Comparison of ENCODE assay signal across 1 cellular context in the genomic region with DNA sequence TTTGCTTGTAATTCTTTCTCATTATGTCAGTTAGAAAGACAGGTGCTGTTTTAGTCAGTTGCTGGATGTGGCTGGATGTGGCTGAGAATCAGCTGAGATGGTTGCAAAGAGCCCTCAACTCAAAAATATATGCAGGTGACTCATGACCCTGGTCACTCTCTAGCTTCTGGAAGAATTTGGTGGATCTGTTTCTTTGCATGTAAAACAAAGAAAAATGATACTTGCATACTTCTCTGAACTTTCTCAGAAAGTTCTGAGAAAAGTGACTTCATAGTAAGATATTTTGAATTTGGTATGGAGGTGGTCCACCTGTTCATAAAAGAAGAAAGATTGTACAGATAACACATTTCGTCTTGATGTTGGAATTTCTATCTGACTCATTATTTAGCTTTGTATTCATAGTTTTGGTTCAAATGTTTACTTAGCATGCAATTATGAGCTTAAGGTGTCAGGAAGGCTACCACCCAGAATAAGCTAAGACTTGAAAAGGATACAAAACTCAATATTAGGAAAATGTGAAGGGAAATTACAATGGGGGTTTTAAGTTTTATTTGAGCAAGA.
TF ChIP-seq lines count a peak whose summit lies in the region.

No MANE protein-coding gene starts in this region.

TF ChIP-seq in GM12878, 131 proteins besides CTCF, POLR2A, EP300 and RAD21 (continued from another document):
- TF ChIP-seq SRF (IDR thresholded peaks at IDR 0.05; ENCODE audit: low read depth in 2 of 2, low read length in 2 of 2) (no peak), USF2 (IDR thresholded peaks at IDR 0.05; ENCODE audit: borderline replicate concordance, low read depth, low read length) (no peak), KLF5 (IDR thresholded peaks at IDR 0.05; ENCODE audit: partially characterized antibody) (no peak), EED (IDR thresholded peaks at IDR 0.05; ENCODE audit: low read depth) (peak; percentile 45; the same call in 1 of the 2 replicates), NR2C1 (IDR thresholded peaks at IDR 0.05) (0 out of 2 replicates have a peak, but pooled peaks have one; percentile 2), MTA2 (IDR thresholded peaks at IDR 0.05; ENCODE audit: low read depth) (peak; percentile 24; the same call in 1 of the 2 replicates), SMAD1 (IDR thresholded peaks at IDR 0.05; ENCODE audit: low read depth, partially characterized antibody) (no peak), FOXM1 (IDR thresholded peaks at IDR 0.05; ENCODE audit: low read depth, low read length) (peak; percentile 88; the same call in 1 of the 2 replicates), BHLHE40 (IDR thresholded peaks at IDR 0.05; ENCODE audit: borderline replicate concordance in 1 of 2, low read depth in 2 of 2, low read length in 1 of 2) (0 out of 4 replicates have a peak, but pooled peaks of 1 of the 2 experiments have one; percentile 27), ZBED1 (IDR thresholded peaks at IDR 0.05; ENCODE audit: borderline replicate concordance) (0 out of 2 replicates have a peak, but pooled peaks have one; percentile 61), ATF7 (IDR thresholded peaks at IDR 0.05; ENCODE audit: low read depth) (peak; percentile 47; the same call in 1 of the 2 replicates), IKZF1 (conservative IDR thresholded peaks at IDR 0.05) (0 out of 2 replicates have a peak, but pooled peaks have one; percentile 38), KAT2A (conservative IDR thresholded peaks at IDR 0.05; ENCODE audit: control insufficient read depth, low read depth, low read length) (no peak), ZNF687 (IDR thresholded peaks at IDR 0.05) (0 out of 2 replicates have a peak, but pooled peaks have one; percentile 15), RUNX3 (IDR thresholded peaks at IDR 0.05; ENCODE audit: low read length) (peak; percentile 77), CBFB (IDR thresholded peaks at IDR 0.05; ENCODE audit: low read depth) (peak; percentile 48; the same call in 1 of the 2 replicates), BACH1 (IDR thresholded peaks at IDR 0.05; ENCODE audit: borderline replicate concordance) (no peak), NFIC (IDR thresholded peaks at IDR 0.05; ENCODE audit: low read depth, low read length) (peak; percentile 90; the same call in 1 of the 2 replicates)
- TF ChIP-seq, protein P1, sequence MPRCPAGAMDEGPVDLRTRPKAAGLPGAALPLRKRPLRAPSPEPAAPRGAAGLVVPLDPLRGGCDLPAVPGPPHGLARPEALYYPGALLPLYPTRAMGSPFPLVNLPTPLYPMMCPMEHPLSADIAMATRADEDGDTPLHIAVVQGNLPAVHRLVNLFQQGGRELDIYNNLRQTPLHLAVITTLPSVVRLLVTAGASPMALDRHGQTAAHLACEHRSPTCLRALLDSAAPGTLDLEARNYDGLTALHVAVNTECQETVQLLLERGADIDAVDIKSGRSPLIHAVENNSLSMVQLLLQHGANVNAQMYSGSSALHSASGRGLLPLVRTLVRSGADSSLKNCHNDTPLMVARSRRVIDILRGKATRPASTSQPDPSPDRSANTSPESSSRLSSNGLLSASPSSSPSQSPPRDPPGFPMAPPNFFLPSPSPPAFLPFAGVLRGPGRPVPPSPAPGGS (IDR thresholded peaks at IDR 0.05; ENCODE audit: borderline replicate concordance, insufficient read depth, low read depth, low read length, poor library complexity, severe bottlenecking): peak; percentile 34
- TF ChIP-seq, protein P2, sequence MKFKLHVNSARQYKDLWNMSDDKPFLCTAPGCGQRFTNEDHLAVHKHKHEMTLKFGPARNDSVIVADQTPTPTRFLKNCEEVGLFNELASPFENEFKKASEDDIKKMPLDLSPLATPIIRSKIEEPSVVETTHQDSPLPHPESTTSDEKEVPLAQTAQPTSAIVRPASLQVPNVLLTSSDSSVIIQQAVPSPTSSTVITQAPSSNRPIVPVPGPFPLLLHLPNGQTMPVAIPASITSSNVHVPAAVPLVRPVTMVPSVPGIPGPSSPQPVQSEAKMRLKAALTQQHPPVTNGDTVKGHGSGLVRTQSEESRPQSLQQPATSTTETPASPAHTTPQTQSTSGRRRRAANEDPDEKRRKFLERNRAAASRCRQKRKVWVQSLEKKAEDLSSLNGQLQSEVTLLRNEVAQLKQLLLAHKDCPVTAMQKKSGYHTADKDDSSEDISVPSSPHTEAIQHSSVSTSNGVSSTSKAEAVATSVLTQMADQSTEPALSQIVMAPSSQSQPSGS (IDR thresholded peaks at IDR 0.05; ENCODE audit: low read length): peak; percentile 49; the same call in 1 of the 2 replicates
- TF ChIP-seq, protein P3, sequence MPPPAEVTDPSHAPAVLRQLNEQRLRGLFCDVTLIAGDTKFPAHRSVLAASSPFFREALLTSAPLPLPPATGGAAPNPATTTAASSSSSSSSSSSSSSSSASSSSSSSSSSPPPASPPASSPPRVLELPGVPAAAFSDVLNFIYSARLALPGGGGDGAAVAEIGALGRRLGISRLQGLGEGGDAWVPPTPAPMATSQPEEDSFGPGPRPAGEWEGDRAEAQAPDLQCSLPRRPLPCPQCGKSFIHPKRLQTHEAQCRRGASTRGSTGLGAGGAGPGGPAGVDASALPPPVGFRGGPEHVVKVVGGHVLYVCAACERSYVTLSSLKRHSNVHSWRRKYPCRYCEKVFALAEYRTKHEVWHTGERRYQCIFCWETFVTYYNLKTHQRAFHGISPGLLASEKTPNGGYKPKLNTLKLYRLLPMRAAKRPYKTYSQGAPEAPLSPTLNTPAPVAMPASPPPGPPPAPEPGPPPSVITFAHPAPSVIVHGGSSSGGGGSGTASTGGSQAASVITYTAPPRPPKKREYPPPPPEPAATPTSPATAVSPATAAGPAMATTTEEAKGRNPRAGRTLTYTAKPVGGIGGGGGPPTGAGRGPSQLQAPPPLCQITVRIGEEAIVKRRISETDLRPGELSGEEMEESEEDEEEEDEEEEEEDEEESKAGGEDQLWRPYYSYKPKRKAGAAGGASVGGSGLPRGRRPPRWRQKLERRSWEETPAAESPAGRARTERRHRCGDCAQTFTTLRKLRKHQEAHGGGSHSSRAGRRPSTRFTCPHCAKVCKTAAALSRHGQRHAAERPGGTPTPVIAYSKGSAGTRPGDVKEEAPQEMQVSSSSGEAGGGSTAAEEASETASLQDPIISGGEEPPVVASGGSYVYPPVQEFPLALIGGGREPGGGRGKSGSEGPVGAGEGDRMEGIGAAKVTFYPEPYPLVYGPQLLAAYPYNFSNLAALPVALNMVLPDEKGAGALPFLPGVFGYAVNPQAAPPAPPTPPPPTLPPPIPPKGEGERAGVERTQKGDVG (CRISPR knock-in tag; IDR thresholded peaks at IDR 0.05): no peak
